Comparison of ENCODE assay signal across 8 cellular contexts in genomic region chr12:53219116-53219955, GRCh38. TPM values are rescaled to one million over a fixed set of nuclear protein-coding genes. Genes with fewer than 3 reads are reported as not detected.
DNase-seq lines count a peak whose midpoint lies in the region; ATAC-seq and TF ChIP-seq lines count a peak whose summit lies in the region.

No MANE protein-coding gene starts in this region.

- intact Hi-C loops in natural killer cell (cut with micrococcal nuclease) = no loop called here

- peak overlapping the region; percentile 87 for H3K27ac ChIP-seq in effector memory CD4-positive, alpha-beta T cell (ENCODE audit: insufficient read depth, low read length, poor library complexity, severe bottlenecking)
- peak overlapping the region; percentile 51 to 62 for H3K27ac ChIP-seq in thoracic aorta

- peak overlapping the region; percentile 94 to 99 for H3K27ac Mint-ChIP-seq in natural killer cell

- no peaks in the 10 kb centered on the region for H3K27me3 Mint-ChIP-seq in natural killer cell (ENCODE audit: low read depth in 2 of 2)

- H3K4me3 Mint-ChIP-seq in natural killer cell = peak overlapping the region; percentile 93

- H3K27me3 ChIP-seq in effector memory CD4-positive, alpha-beta T cell (replicated peaks; ENCODE audit: control insufficient read depth, insufficient read depth, low read length, poor library complexity, severe bottlenecking) = no peaks in the 10 kb centered on the region
- no peaks in the 10 kb centered on the region for H3K27me3 ChIP-seq in thoracic aorta (replicated peaks; ENCODE audit: insufficient read depth)

- H3K9me3 Mint-ChIP-seq in natural killer cell = no peaks in the 10 kb centered on the region

- TF ChIP-seq CTCF in natural killer cell (IDR thresholded peaks at IDR 0.05) = no peak
- no peak for TF ChIP-seq CTCF in thoracic aorta (IDR thresholded peaks at IDR 0.05)

- peaks cover 13% of the 10 kb centered on the region for H3K36me3 ChIP-seq in effector memory CD4-positive, alpha-beta T cell (ENCODE audit: control insufficient read depth, insufficient read depth, low read length)
- peaks cover 9% of the 10 kb centered on the region for H3K36me3 ChIP-seq in thoracic aorta

- DNase-seq in Daoy (ENCODE audit: low read depth) (peak; percentile 63), natural killer cell (peak; percentile 35), thoracic aorta (ENCODE audit: low spot score) (no peak), LoVo (ENCODE audit: low spot score) (no peak)
- peak; percentile 45 to 72 for DNase-seq in activated CD4-positive, alpha-beta T cell treated with anti-CD3 and anti-CD28 coated beads, Interleukin-2, amount 50 U/mL, for 24 hours (ENCODE audit: low read depth in 1 of 2, low spot score in 1 of 2)
- DNase-seq in effector memory CD4-positive, alpha-beta T cell = peak in 1 of 3 donors; percentile 26

- H3K4me3 ChIP-seq in effector memory CD4-positive, alpha-beta T cell (ENCODE audit: insufficient read depth, low read depth, low read length, poor library complexity, severe bottlenecking) = peak overlapping the region; percentile 78
- peak overlapping the region; percentile 82 for H3K4me3 ChIP-seq in thoracic aorta

- no peaks in the 10 kb centered on the region for H3K9me3 ChIP-seq in effector memory CD4-positive, alpha-beta T cell (ENCODE audit: control insufficient read depth, low read length)
- no peaks in the 10 kb centered on the region for H3K9me3 ChIP-seq in thoracic aorta

- H3K4me1 Mint-ChIP-seq in natural killer cell = peaks cover 75 to 94% of the 10 kb centered on the region in 2 donors

- peaks cover 61% of the 10 kb centered on the region for H3K4me1 ChIP-seq in effector memory CD4-positive, alpha-beta T cell (ENCODE audit: control insufficient read depth, insufficient read depth, low read length, poor library complexity, severe bottlenecking)
- peaks cover 37 to 63% of the 10 kb centered on the region in 2 donors for H3K4me1 ChIP-seq in thoracic aorta (ENCODE audit: control insufficient read depth in 1 of 2, low read depth in 2 of 2)

- no peaks in the 10 kb centered on the region for H3K36me3 Mint-ChIP-seq in natural killer cell

- ATAC-seq in HG03135 (IDR thresholded peaks at IDR 0.05; ENCODE audit: unreplicated experiment) (peak; percentile 17), natural killer cell (no peak), thoracic aorta (ENCODE audit: insufficient number of reproducible peaks, low FRiP score, low read depth) (no peak), HG02610 (IDR thresholded peaks at IDR 0.05; ENCODE audit: unreplicated experiment) (no peak)

RNA-seq across cellular contexts. Expression of gene ITGB7, which starts 12.3 kb away (rescaled TPM):
- 0.03 and 0.34 TPM in 2 replicates for total RNA-seq in Daoy (2014; rRNA removed; shearing (Covaris generic))
- total RNA-seq in natural killer cell = 100 to 1,000 TPM; 329 to 441 (median 439) TPM
- total RNA-seq in thoracic aorta = 1 to 10 TPM; 2.1 to 8.3 TPM

RNA-seq across cellular contexts. Expression of gene RARG, which starts 12.7 kb away (rescaled TPM):
- total RNA-seq in Daoy (2014; rRNA removed; shearing (Covaris generic)) = 3.5 and 6.2 TPM in 2 replicates
- total RNA-seq in natural killer cell (10 to 100 TPM; 24.0 to 30.6 (median 27.5) TPM), thoracic aorta (10 to 100 TPM; 25.7 to 37.5 TPM)

RNA-seq across cellular contexts. Expression of gene CSAD, which starts 38.6 kb away (rescaled TPM):
- total RNA-seq in Daoy (2014; rRNA removed; shearing (Covaris generic)) = 4.7 and 11.0 TPM in 2 replicates
- 10 to 100 TPM; 50.8 to 54.4 (median 53.0) TPM for total RNA-seq in natural killer cell
- 10 to 100 TPM; 70.8 to 89.5 TPM for total RNA-seq in thoracic aorta

RNA-seq across cellular contexts. Expression of gene ZNF740, which starts 38.8 kb away (rescaled TPM):
- total RNA-seq in Daoy (2014; rRNA removed; shearing (Covaris generic)) = 10.9 and 12.0 TPM in 2 replicates
- total RNA-seq in natural killer cell (10 to 100 TPM; 37.1 to 65.9 (median 45.3) TPM), thoracic aorta (10 to 100 TPM; 22.2 to 28.4 TPM)

RNA-seq across cellular contexts. Expression of gene ESPL1, which starts 48.8 kb away (rescaled TPM):
- 29.0 and 31.6 TPM in 2 replicates for total RNA-seq in Daoy (2014; rRNA removed; shearing (Covaris generic))
- total RNA-seq in natural killer cell (1 to 10 TPM; 1.9 to 5.8 (median 3.1) TPM), thoracic aorta (under 1 TPM; 0.78 to 0.95 TPM)

Comparison
In these comparisons a context has a peak if more than half of its experiments do, and no peak if none do; other contexts are left out.
1. DNase-seq: peak in Daoy (single experiment), activated CD4-positive, alpha-beta T cell treated with anti-CD3 and anti-CD28 coated beads, Interleukin-2, amount 50 U/mL, for 24 hours (2 of 2) and natural killer cell (single experiment); none in thoracic aorta (single experiment) and LoVo (single experiment).
2. RNA of gene ITGB7, which starts 12.3 kb away (total RNA-seq): 329 to 441 TPM in natural killer cell; 2.1 to 8.3 TPM in thoracic aorta and 0.03 to 0.34 TPM in Daoy; every median in the first group is over 10 times any median in the second.